Comparison of ENCODE assay signal across 9 cellular contexts in the genomic region with DNA sequence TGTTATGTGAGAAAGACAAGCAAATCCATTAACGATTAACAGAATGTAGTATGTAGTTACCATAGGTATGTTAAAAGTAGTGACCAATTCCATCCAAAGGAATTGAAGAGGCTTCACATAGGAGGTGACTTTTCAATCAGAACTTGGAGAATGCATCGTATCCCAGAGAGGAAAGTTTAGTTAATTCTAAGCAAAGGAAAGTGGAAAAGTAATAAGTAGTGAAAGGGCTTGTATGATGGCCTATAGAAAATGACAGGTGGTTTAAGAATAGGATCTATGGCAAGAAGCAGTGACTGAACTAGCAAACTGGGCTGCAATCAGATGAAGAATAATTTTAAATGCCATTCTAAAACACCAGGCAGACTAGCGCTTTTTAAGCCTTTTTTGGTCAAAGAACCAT.
"Had no signal": no experiment of that assay in that cellular context is flagged by ENCODE, and none has a peak within 500 bp of the region (broad histone marks: within the 10 kb centered on the region; RNA-seq: fewer than 3 reads in every experiment).

No MANE protein-coding gene starts in this region.

- H3K36me3 ChIP-seq: HAP-1 had no signal

- H3K27ac ChIP-seq: HL-60, KMS-11 had no signal

- H3K4me3 Mint-ChIP-seq: GM23338 had no signal

- H2AFZ ChIP-seq: GM23338 had no signal

- H3K4me3 ChIP-seq: GM23338, HAP-1, K562 had no signal

- H3K4me2 ChIP-seq: GM23338, KMS-11 had no signal

- H3K27ac Mint-ChIP-seq: GM23338 had no signal

- DNase-seq: H7, IMR-90 had no signal

- ATAC-seq: GM23338, HCT116, K562 had no signal

- H3K9ac ChIP-seq: KMS-11 had no signal

- FAIRE-seq: H1, K562 had no signal

- H3K9me3 ChIP-seq: HAP-1 had no signal
